ENCODE assay signal across 1 cellular context in the genomic region with DNA sequence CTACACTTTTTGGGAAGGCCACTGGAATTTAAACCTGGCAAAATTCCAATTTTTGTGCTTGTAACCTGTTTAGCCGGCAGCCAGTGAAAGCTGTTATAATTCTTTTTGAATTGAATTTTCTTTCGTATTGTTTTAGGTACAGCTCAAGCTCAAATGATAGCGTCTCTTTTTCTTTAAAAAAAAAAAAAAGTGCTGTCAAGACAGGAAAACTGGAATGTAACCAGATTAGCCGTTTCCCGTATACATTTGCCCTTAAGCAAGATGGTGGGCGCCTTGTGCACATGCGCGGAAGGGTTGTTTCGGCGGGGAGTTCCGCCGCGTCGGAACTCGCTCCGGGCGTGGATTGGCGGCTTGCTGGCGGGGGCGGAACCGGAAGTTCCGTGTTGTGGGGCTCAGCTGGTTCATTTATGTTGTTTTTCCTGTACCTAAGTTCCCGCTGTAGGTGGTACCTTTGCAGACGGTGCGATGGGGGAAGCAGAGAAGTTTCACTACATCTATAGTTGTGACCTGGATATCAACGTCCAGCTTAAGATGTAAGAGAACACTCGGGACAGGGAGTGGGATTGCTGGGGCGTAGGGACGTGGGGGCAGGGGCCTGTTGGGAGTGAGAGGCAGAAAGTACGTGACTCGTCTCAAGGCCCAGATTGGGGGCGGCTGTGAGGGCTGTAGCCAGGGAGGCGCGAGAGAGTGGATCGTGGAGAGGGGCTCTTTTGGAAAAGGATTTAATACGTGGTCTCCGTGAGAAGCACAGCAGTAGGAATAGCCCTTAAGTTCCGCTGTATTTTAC.
TF ChIP-seq lines count a peak whose summit lies in the region.

Gene PIK3C3, plus strand, starts transcription at position 408 of the 787 bp plus-strand sequence. Its CDS starts 58 bp downstream, at position 466.

TF ChIP-seq in HepG2, 621 proteins besides CTCF, POLR2A, EP300 and RAD21 (continued from another document and continues in another):
- TF ChIP-seq HOMEZ (CRISPR knock-in tag; IDR thresholded peaks at IDR 0.05; ENCODE audit: low read depth) (0 out of 2 replicates have a peak, but pooled peaks have one; percentile 14), RBFOX2 (IDR thresholded peaks at IDR 0.05; ENCODE audit: low read depth, low read length) (peak; percentile 43; the same call in 1 of the 2 replicates), ZFP37 (CRISPR knock-in tag; IDR thresholded peaks at IDR 0.05; ENCODE audit: borderline replicate concordance) (no peak), ERF (CRISPR knock-in tag; IDR thresholded peaks at IDR 0.05) (no peak), HHEX (CRISPR knock-in tag; IDR thresholded peaks at IDR 0.05) (no peak), KAT8 (CRISPR knock-in tag; IDR thresholded peaks at IDR 0.05) (peak; percentile 94), SRSF4 (IDR thresholded peaks at IDR 0.05; ENCODE audit: low read depth, low read length, poor library complexity, severe bottlenecking) (no peak), PHF21A (CRISPR knock-in tag; IDR thresholded peaks at IDR 0.05) (peak; percentile 36; the same call in 1 of the 2 replicates), ZNF564 (CRISPR knock-in tag; IDR thresholded peaks at IDR 0.05) (no peak), NR0B2 (CRISPR knock-in tag; IDR thresholded peaks at IDR 0.05) (no peak), ATF7-NPFF (CRISPR knock-in tag; IDR thresholded peaks at IDR 0.05; ENCODE audit: low read depth) (no peak), TBP (CRISPR knock-in tag; IDR thresholded peaks at IDR 0.05) (no peak), ZNF367 (CRISPR knock-in tag; IDR thresholded peaks at IDR 0.05; ENCODE audit: borderline replicate concordance) (no peak), TFAP4 (IDR thresholded peaks at IDR 0.05; ENCODE audit: borderline replicate concordance, low read depth) (peak; percentile 96), AGO1 (IDR thresholded peaks at IDR 0.05; ENCODE audit: low read depth, low read length, poor library complexity, severe bottlenecking) (no peak), EED (CRISPR knock-in tag; IDR thresholded peaks at IDR 0.05) (no peak), ZNF10 (CRISPR knock-in tag; IDR thresholded peaks at IDR 0.05; ENCODE audit: borderline replicate concordance, low read depth) (no peak), TGIF2 (CRISPR knock-in tag; IDR thresholded peaks at IDR 0.05) (peak; percentile 84), SAFB2 (CRISPR knock-in tag; IDR thresholded peaks at IDR 0.05; ENCODE audit: borderline replicate concordance, low read depth) (no peak), ZBTB38 (CRISPR knock-in tag; IDR thresholded peaks at IDR 0.05) (no peak), SMAD3 (CRISPR knock-in tag; IDR thresholded peaks at IDR 0.05) (peak; percentile 46; the same call in 1 of the 2 replicates), RAD51 (IDR thresholded peaks at IDR 0.05; ENCODE audit: borderline replicate concordance) (no peak), ARNTL (CRISPR knock-in tag; IDR thresholded peaks at IDR 0.05) (no peak), ZNF160 (CRISPR knock-in tag; IDR thresholded peaks at IDR 0.05) (no peak), ZNF264 (CRISPR knock-in tag; IDR thresholded peaks at IDR 0.05) (no peak), ZNF543 (CRISPR knock-in tag; IDR thresholded peaks at IDR 0.05) (no peak), KAT7 (CRISPR knock-in tag; IDR thresholded peaks at IDR 0.05; ENCODE audit: borderline replicate concordance) (peak; percentile 61; the same call in 1 of the 2 replicates), CBX1 (IDR thresholded peaks at IDR 0.05; ENCODE audit: low read depth) (no peak), REXO4 (CRISPR knock-in tag; IDR thresholded peaks at IDR 0.05; ENCODE audit: borderline replicate concordance) (no peak), ZNF660 (CRISPR knock-in tag; IDR thresholded peaks at IDR 0.05; ENCODE audit: borderline replicate concordance, low read depth) (no peak), ZNF225 (CRISPR knock-in tag; IDR thresholded peaks at IDR 0.05) (no peak), ZNF230 (CRISPR knock-in tag; IDR thresholded peaks at IDR 0.05) (no peak), MAZ (IDR thresholded peaks at IDR 0.05; ENCODE audit: borderline replicate concordance, low read depth, low read length) (no peak), MAZ (CRISPR knock-in tag; IDR thresholded peaks at IDR 0.05; ENCODE audit: low read depth) (0 out of 2 replicates have a peak, but pooled peaks have one; percentile 31), ZNF749 (CRISPR knock-in tag; IDR thresholded peaks at IDR 0.05; ENCODE audit: borderline replicate concordance) (no peak), MAFK (conservative IDR thresholded peaks at IDR 0.05 in 1 of 2, IDR thresholded peaks at IDR 0.05 in 1 of 2; ENCODE audit: low read length in 2 of 2) (peak in 1 of 2 experiments; percentile 25; a peak in 1 of 4 replicates)
- TF ChIP-seq, protein P1, sequence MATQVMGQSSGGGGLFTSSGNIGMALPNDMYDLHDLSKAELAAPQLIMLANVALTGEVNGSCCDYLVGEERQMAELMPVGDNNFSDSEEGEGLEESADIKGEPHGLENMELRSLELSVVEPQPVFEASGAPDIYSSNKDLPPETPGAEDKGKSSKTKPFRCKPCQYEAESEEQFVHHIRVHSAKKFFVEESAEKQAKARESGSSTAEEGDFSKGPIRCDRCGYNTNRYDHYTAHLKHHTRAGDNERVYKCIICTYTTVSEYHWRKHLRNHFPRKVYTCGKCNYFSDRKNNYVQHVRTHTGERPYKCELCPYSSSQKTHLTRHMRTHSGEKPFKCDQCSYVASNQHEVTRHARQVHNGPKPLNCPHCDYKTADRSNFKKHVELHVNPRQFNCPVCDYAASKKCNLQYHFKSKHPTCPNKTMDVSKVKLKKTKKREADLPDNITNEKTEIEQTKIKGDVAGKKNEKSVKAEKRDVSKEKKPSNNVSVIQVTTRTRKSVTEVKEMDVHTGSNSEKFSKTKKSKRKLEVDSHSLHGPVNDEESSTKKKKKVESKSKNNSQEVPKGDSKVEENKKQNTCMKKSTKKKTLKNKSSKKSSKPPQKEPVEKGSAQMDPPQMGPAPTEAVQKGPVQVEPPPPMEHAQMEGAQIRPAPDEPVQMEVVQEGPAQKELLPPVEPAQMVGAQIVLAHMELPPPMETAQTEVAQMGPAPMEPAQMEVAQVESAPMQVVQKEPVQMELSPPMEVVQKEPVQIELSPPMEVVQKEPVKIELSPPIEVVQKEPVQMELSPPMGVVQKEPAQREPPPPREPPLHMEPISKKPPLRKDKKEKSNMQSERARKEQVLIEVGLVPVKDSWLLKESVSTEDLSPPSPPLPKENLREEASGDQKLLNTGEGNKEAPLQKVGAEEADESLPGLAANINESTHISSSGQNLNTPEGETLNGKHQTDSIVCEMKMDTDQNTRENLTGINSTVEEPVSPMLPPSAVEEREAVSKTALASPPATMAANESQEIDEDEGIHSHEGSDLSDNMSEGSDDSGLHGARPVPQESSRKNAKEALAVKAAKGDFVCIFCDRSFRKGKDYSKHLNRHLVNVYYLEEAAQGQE (IDR thresholded peaks at IDR 0.05; ENCODE audit: borderline replicate concordance in 1 of 2, low read depth in 1 of 2, low read length in 2 of 2) = no peak; a peak in 1 of 4 replicates
- TF ChIP-seq, protein P2, sequence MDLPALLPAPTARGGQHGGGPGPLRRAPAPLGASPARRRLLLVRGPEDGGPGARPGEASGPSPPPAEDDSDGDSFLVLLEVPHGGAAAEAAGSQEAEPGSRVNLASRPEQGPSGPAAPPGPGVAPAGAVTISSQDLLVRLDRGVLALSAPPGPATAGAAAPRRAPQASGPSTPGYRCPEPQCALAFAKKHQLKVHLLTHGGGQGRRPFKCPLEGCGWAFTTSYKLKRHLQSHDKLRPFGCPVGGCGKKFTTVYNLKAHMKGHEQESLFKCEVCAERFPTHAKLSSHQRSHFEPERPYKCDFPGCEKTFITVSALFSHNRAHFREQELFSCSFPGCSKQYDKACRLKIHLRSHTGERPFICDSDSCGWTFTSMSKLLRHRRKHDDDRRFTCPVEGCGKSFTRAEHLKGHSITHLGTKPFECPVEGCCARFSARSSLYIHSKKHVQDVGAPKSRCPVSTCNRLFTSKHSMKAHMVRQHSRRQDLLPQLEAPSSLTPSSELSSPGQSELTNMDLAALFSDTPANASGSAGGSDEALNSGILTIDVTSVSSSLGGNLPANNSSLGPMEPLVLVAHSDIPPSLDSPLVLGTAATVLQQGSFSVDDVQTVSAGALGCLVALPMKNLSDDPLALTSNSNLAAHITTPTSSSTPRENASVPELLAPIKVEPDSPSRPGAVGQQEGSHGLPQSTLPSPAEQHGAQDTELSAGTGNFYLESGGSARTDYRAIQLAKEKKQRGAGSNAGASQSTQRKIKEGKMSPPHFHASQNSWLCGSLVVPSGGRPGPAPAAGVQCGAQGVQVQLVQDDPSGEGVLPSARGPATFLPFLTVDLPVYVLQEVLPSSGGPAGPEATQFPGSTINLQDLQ (CRISPR knock-in tag; IDR thresholded peaks at IDR 0.05) = no peak
- TF ChIP-seq, protein P3, sequence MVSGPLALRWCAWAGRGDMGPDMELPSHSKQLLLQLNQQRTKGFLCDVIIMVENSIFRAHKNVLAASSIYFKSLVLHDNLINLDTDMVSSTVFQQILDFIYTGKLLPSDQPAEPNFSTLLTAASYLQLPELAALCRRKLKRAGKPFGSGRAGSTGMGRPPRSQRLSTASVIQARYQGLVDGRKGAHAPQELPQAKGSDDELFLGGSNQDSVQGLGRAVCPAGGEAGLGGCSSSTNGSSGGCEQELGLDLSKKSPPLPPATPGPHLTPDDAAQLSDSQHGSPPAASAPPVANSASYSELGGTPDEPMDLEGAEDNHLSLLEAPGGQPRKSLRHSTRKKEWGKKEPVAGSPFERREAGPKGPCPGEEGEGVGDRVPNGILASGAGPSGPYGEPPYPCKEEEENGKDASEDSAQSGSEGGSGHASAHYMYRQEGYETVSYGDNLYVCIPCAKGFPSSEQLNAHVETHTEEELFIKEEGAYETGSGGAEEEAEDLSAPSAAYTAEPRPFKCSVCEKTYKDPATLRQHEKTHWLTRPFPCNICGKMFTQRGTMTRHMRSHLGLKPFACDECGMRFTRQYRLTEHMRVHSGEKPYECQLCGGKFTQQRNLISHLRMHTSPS (CRISPR knock-in tag; IDR thresholded peaks at IDR 0.05; ENCODE audit: low read depth) = no peak
- TF ChIP-seq, protein P4, sequence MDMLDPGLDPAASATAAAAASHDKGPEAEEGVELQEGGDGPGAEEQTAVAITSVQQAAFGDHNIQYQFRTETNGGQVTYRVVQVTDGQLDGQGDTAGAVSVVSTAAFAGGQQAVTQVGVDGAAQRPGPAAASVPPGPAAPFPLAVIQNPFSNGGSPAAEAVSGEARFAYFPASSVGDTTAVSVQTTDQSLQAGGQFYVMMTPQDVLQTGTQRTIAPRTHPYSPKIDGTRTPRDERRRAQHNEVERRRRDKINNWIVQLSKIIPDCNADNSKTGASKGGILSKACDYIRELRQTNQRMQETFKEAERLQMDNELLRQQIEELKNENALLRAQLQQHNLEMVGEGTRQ (IDR thresholded peaks at IDR 0.05; ENCODE audit: low read depth, low read length) = no peak
- TF ChIP-seq, protein P4 (CRISPR knock-in tag; IDR thresholded peaks at IDR 0.05; ENCODE audit: borderline replicate concordance) = no peak
